In genomic region chr15:25207369-25207768, GRCh38 we compare ENCODE assay signal across 26 cellular contexts.
"Had no signal": no experiment of that assay in that cellular context is flagged by ENCODE, and none has a peak within 500 bp of the region (broad histone marks: within the 10 kb centered on the region; RNA-seq: fewer than 3 reads in every experiment).

No MANE protein-coding gene starts in this region.

- H3K9ac ChIP-seq: parathyroid adenoma had no signal

- H3K79me2 ChIP-seq: parathyroid adenoma had no signal

- DNase-seq: naive thymus-derived CD8-positive, alpha-beta T cell; nephron progenitor cell; occipital lobe; ovary; posterior cingulate gyrus; psoas muscle; right cardiac atrium; right lobe of liver; sigmoid colon; small intestine; spleen; stimulated activated CD4-positive, alpha-beta T cell treated with anti-CD3 and anti-CD28 coated beads, Interleukin-12 subunit alpha, Interleukin-12 subunit beta, amount 100 ng/mL, for 4 hours; stimulated activated CD4-positive, alpha-beta T cell treated with anti-CD3 and anti-CD28 coated beads, Interleukin-1b, Interleukin-23, amount 100 ng/mL, for 48 hours; stimulated activated CD4-positive, alpha-beta T cell treated with anti-CD3 and anti-CD28 coated beads, Interleukin-4, amount 100 ng/mL, for 1 hour; stimulated activated CD4-positive, alpha-beta T cell treated with anti-CD3 and anti-CD28 coated beads, Interleukin-4, amount 100 ng/mL, for 4 hours; stimulated activated CD8-positive, alpha-beta memory T cell treated with anti-CD3 and anti-CD28 coated beads, Interleukin-4, amount 100 ng/mL, for 48 hours; stimulated activated naive CD4-positive, alpha-beta T cell; stimulated activated naive CD8-positive, alpha-beta T cell treated with anti-CD3 and anti-CD28 coated beads, Interleukin-15, amount 100 ng/mL, for 72 hours; stimulated activated naive CD8-positive, alpha-beta T cell treated with anti-CD3 and anti-CD28 coated beads, Interleukin-15, Interleukin-2, amounts not matched to agents 100 U/mL and 50 U/mL, for 24 hours; testis; tibial artery; transverse colon; upper lobe of right lung; uterus had no signal

- H3K36me3 ChIP-seq: ovary, right lobe of liver, sigmoid colon, spleen, suprapubic skin, tibial artery, transverse colon, upper lobe of right lung, uterus had no signal

- H3K27me3 ChIP-seq: ovary, right lobe of liver, sigmoid colon, spleen, suprapubic skin, testis, tibial artery, transverse colon, upper lobe of right lung, uterus had no signal

- H3K9me3 ChIP-seq: psoas muscle, right lobe of liver, testis, upper lobe of right lung, uterus had no signal

- H2AFZ ChIP-seq: parathyroid adenoma had no signal

- H3K4me3 ChIP-seq: ovary, psoas muscle, right lobe of liver, sigmoid colon, spleen, suprapubic skin, testis, tibial artery, transverse colon, upper lobe of right lung, uterus had no signal

- H3K27ac ChIP-seq: ovary, parathyroid adenoma, psoas muscle, right lobe of liver, sigmoid colon, spleen, suprapubic skin, testis, tibial artery, transverse colon, upper lobe of right lung, uterus had no signal

- H3K4me1 ChIP-seq: parathyroid adenoma, psoas muscle, right lobe of liver, sigmoid colon, spleen, suprapubic skin, testis, tibial artery, transverse colon, upper lobe of right lung, uterus had no signal
